In the genomic region with DNA sequence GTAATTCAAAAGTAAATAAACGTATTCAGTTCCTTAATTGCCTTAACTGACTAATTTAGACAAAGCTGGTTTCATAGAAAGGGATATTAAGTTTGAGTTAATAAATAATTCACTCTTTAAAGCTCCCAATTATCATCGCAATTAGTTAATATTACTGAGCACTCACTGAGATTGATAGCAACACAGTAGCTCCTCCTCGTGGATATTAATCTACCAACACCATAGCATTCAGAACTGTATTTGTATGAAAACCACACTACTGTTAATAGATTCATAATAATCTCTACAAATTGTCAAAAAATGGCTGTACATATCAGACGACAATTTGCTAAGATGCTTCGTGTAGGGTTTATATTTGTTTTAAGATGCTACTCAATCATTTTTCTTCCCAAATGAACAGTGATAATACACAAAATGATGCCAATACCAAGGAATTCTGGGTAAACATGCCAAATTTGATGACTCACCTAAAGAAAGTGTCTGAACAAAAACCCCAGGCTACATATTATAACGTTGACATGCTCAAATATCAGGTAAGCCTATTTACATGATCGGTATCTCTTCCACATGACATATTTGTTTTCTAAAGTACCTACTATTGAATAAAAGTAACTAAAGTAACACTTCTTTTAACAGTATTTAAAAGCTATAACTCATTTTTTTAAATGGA, we compare ENCODE assay signal across 11 cellular contexts. TPM values are rescaled to one million over a fixed set of nuclear protein-coding genes. Genes with fewer than 3 reads are reported as not detected.
DNase-seq lines count a peak whose midpoint lies in the region; TF ChIP-seq lines count a peak whose summit lies in the region.
"Had no signal": no experiment of that assay in that cellular context is flagged by ENCODE, and none has a peak within 500 bp of the region (broad histone marks: within the 10 kb centered on the region; RNA-seq: fewer than 3 reads in every experiment).

No MANE protein-coding gene starts in this region.

- CTCF ChIA-PET in mammary epithelial cell (lab: Charles Lee; ENCODE audit: low non-redundant PET): interaction anchor here (0.6 kb wide), 1 partner anchor 41 kb away, joined by 4 read pairs; no protein-coding TSS in a partner anchor

- no peaks in the 10 kb centered on the region for H3K36me3 ChIP-seq in mammary epithelial cell (ENCODE audit: insufficient read depth, low read length)

- no peak overlapping the region for H3K4me3 Mint-ChIP-seq in osteocyte (ENCODE audit: unreplicated experiment)
- H3K4me3 Mint-ChIP-seq: neural crest cell; stimulated activated memory B cell treated with anti-CD40 and anti-IgM and Interleukin-4, amounts not matched to agents 10 μg/mL and 1 μg/mL and 100 μg/mL, for 72 hours had no signal

- peak; percentile 52 for TF ChIP-seq CTCF in 22Rv1 (IDR thresholded peaks at IDR 0.05)
- peak; percentile 24 for TF ChIP-seq CTCF in GM12873 (IDR thresholded peaks at IDR 0.05; ENCODE audit: insufficient read depth, low read depth, low read length, missing control alignments)
- TF ChIP-seq CTCF in mammary epithelial cell (conservative IDR thresholded peaks at IDR 0.05 in 1 of 2, IDR thresholded peaks at IDR 0.05 in 1 of 2; ENCODE audit: extremely low read depth in 1 of 2, insufficient read depth in 1 of 2, low read depth in 1 of 2, low read length in 2 of 2): peak in 1 of 2 donors; percentile 2
- no peak for TF ChIP-seq CTCF in osteocyte (IDR thresholded peaks at IDR 0.05)

- H3K4me1 ChIP-seq in mammary epithelial cell (ENCODE audit: insufficient read depth, low read length): no peaks in the 10 kb centered on the region

- H3K27me3 ChIP-seq in mammary epithelial cell (ENCODE audit: insufficient read depth, low read length): no peaks in the 10 kb centered on the region

- H3K4me1 Mint-ChIP-seq in osteocyte (ENCODE audit: unreplicated experiment): peaks cover 16% of the 10 kb centered on the region
- H3K4me1 Mint-ChIP-seq: neural crest cell had no signal

- no peak overlapping the region for H3K27ac Mint-ChIP-seq in osteocyte (ENCODE audit: unreplicated experiment)
- H3K27ac Mint-ChIP-seq: stimulated activated memory B cell treated with anti-CD40 and anti-IgM and Interleukin-4, amounts not matched to agents 10 μg/mL and 1 μg/mL and 100 μg/mL, for 72 hours had no signal

- H3K9me3 ChIP-seq in mammary epithelial cell (replicated peaks; ENCODE audit: insufficient read depth, low read length): no peaks in the 10 kb centered on the region

- no peaks in the 10 kb centered on the region for H3K9me3 Mint-ChIP-seq in osteocyte (ENCODE audit: unreplicated experiment)
- H3K9me3 Mint-ChIP-seq: neural crest cell; stimulated activated memory B cell treated with anti-CD40 and anti-IgM and Interleukin-4, amounts not matched to agents 10 μg/mL and 1 μg/mL and 100 μg/mL, for 72 hours had no signal

- H3K36me3 Mint-ChIP-seq in osteocyte (ENCODE audit: unreplicated experiment): peaks cover 23% of the 10 kb centered on the region
- H3K36me3 Mint-ChIP-seq: stimulated activated memory B cell treated with anti-CD40 and anti-IgM and Interleukin-4, amounts not matched to agents 10 μg/mL and 1 μg/mL and 100 μg/mL, for 72 hours had no signal

- H3K79me2 ChIP-seq in mammary epithelial cell (ENCODE audit: insufficient read depth, low read length): no peaks in the 10 kb centered on the region

- no peak overlapping the region for H3K4me3 ChIP-seq in mammary epithelial cell (replicated peaks in 1 of 3; ENCODE audit: insufficient read depth in 1 of 3, low read depth in 2 of 3, low read length in 3 of 3)

- H2AFZ ChIP-seq in mammary epithelial cell (ENCODE audit: low read depth, low read length): no peak overlapping the region

- no peaks in the 10 kb centered on the region for H4K20me1 ChIP-seq in mammary epithelial cell (ENCODE audit: insufficient read depth, low read length)

- in situ Hi-C loops in mammary epithelial cell (cut with MboI; ENCODE audit: low sequenced_read_pairs in 2 of 2): no loop called here

- no peak overlapping the region for H3K4me2 ChIP-seq in mammary epithelial cell (ENCODE audit: insufficient read depth, low read depth, low read length)

- dilution Hi-C loops in mammary epithelial cell (cut with HindIII; ENCODE audit: low sequenced_read_pairs): no loop called here

- BruUV-seq in mammary epithelial cell (replicated peaks; lab: Mats Ljungman, UMichigan): no TSS peak

- DNase-seq in NCI-H69 (lab: John Stamatoyannopoulos, UW): peak; percentile 11
- peak; percentile 38 for DNase-seq in mammary epithelial cell
- no peak for DNase-seq in glomerular visceral epithelial cell (ENCODE audit: extremely low spot score)
- DNase-seq in iPS-NIHi7 (ENCODE audit: extremely low spot score): no peak
- DNase-seq in osteocyte (ENCODE audit: extremely low spot score, unreplicated experiment): no peak
- DNase-seq in COLO829 (ENCODE audit: low spot score): no peak

- H3K27me3 Mint-ChIP-seq in osteocyte (ENCODE audit: unreplicated experiment): no peaks in the 10 kb centered on the region

- H3K27ac ChIP-seq in 22Rv1 (no peak overlapping the region), mammary epithelial cell (ENCODE audit: insufficient read depth, low read depth, low read length) (no peak overlapping the region)

- H3K9ac ChIP-seq in mammary epithelial cell (ENCODE audit: insufficient read depth, low read length): no peak overlapping the region

- WGBS in mammary epithelial cell (ENCODE audit: low coverage, missing lambda C conversion rate): 59% methylated on average over 7 of the region's 7 CpGs

- intact Hi-C loops in mammary epithelial cell (cut with micrococcal nuclease): no loop called here

RNA-seq across cellular contexts. Expression of gene DYNLT5, which starts 18.8 kb away (rescaled TPM):
- total RNA-seq in mammary epithelial cell (not detected), osteocyte (0.18 and 0.35 TPM in 2 replicates)
- polyA plus RNA-seq in mammary epithelial cell: not detected
- polyA minus RNA-seq in mammary epithelial cell: not detected
- total RNA-seq: kidney epithelial cell had no signal

Comparison
In these comparisons a context has a peak if more than half of its experiments do, and no peak if none do; other contexts are left out.
1. DNase-seq: peak in NCI-H69 (single experiment) and mammary epithelial cell (single experiment); none in glomerular visceral epithelial cell (single experiment), iPS-NIHi7 (single experiment), osteocyte (single experiment) and COLO829 (single experiment).